ENCODE assay signal across 9 cellular contexts in the genomic region with DNA sequence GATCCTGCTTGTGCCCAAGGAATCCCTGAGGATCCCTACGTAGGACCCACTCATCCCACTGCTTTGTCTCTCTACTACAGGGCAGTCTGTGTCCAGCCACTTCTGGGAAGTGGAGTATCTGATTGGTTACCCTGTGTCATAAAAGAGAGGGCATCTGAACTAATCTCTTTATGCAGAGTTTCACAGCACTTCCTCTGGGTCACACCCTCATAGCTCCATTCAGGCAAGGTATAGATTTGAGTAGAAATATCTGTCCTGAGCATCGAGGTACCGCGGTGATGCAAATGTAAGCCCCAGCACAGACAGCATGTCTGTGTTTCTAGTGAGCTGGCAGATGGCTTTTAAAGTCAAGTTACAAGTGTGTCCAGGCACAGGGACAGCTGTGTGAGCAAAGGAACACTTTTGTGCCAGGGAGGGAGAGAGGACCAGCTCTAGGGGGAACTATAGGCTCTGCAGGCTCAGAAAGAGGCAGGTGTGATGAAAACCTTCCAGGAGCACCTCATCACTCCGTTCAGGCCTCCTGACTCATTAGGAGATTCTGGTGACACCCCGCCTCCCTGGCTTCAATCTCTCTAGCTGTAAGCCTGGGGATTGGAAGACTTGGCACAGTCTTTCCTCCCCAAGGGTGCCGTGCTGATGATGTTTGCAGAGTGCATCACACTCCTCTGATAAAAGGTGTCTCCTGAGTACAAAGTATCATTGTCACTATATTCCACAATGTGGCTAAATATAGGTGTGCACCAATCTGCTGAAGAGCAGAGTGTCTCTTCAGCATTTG.
DNase-seq lines count a peak whose midpoint lies in the region; ATAC-seq and TF ChIP-seq lines count a peak whose summit lies in the region.
"Had no signal": no experiment of that assay in that cellular context is flagged by ENCODE, and none has a peak within 500 bp of the region (broad histone marks: within the 10 kb centered on the region; RNA-seq: fewer than 3 reads in every experiment).

No MANE protein-coding gene starts in this region.

- H3K79me1 ChIP-seq in mesendoderm (ENCODE audit: low read length) = no peaks in the 10 kb centered on the region

- no peak overlapping the region for H4K8ac ChIP-seq in mesendoderm (ENCODE audit: low read depth, low read length)

- H2AK5ac ChIP-seq in mesendoderm (ENCODE audit: low read length) = no peak overlapping the region

- H2BK5ac ChIP-seq in mesendoderm (ENCODE audit: low read length) = no peak overlapping the region

- H3K56ac ChIP-seq in mesendoderm (ENCODE audit: low read length) = no peak overlapping the region

- no peaks in the 10 kb centered on the region for H3K9me3 Mint-ChIP-seq in activated CD8-positive, alpha-beta T cell treated with anti-CD3 and anti-CD28 coated beads for 36 hours

- TF ChIP-seq POLR2A in erythroblast (IDR thresholded peaks at IDR 0.05; ENCODE audit: low read length) = no peak

- H3K4me2 ChIP-seq in mesendoderm (ENCODE audit: low read length) = no peak overlapping the region

- H3K4me3 ChIP-seq in GM12865 (ENCODE audit: low read depth, low read length) (no peak overlapping the region), mesendoderm (ENCODE audit: low read length) (no peak overlapping the region)

- peaks cover 3% of the 10 kb centered on the region for H3K4me1 ChIP-seq in mesendoderm (ENCODE audit: control insufficient read depth, low read depth, low read length)

- no peak overlapping the region for H2BK15ac ChIP-seq in mesendoderm (replicated peaks; ENCODE audit: low read depth)

- no CpG with 5 or more reads among the region's 7 CpGs for WGBS in mesendoderm (ENCODE audit: extremely low coverage, insufficient coverage, low lambda C conversion rate)

- no peak overlapping the region for H3K23ac ChIP-seq in mesendoderm (ENCODE audit: low read length)

- H3K27ac Mint-ChIP-seq in activated CD8-positive, alpha-beta T cell treated with anti-CD3 and anti-CD28 coated beads for 36 hours = peak overlapping the region; percentile 65

- H3K36me3 ChIP-seq in mesendoderm (ENCODE audit: control insufficient read depth, insufficient read depth, low read length) = no peaks in the 10 kb centered on the region

- intact Hi-C loops in activated CD8-positive, alpha-beta T cell treated with anti-CD3 and anti-CD28 coated beads for 36 hours (cut with micrococcal nuclease) = loop anchor here (5.0 to 10.0 kb wide), 3 partner anchors 87 to 180 kb away; no protein-coding TSS in a partner anchor

- peak overlapping the region; percentile 1 for H4K5ac ChIP-seq in mesendoderm (ENCODE audit: low read length)

- no peak overlapping the region for H3K27ac ChIP-seq in mesendoderm (ENCODE audit: low read depth, low read length)

- no peaks in the 10 kb centered on the region for H3K27me3 ChIP-seq in mesendoderm (ENCODE audit: insufficient read depth, low read length, poor library complexity)

- H3K79me2 ChIP-seq in mesendoderm (ENCODE audit: control insufficient read depth, insufficient read depth, low read length) = no peaks in the 10 kb centered on the region

- H3K9ac ChIP-seq in mesendoderm (ENCODE audit: low read length) = no peak overlapping the region

- POLR2A ChIA-PET in activated CD8-positive, alpha-beta T cell treated with anti-CD3 and anti-CD28 coated beads for 36 hours (lab: Charles Lee) = interaction anchor here (0.6 to 1.4 kb wide), 6 partner anchors 10 to 209 kb away, joined by 3 to 4 read pairs (median 3); no protein-coding TSS in a partner anchor

- H3K4me1 Mint-ChIP-seq in activated CD8-positive, alpha-beta T cell treated with anti-CD3 and anti-CD28 coated beads for 36 hours (ENCODE audit: low read depth) = peaks cover 40% of the 10 kb centered on the region

- no peak overlapping the region for H3K18ac ChIP-seq in mesendoderm (ENCODE audit: low read length)

- no peaks in the 10 kb centered on the region for H3K27me3 Mint-ChIP-seq in activated CD8-positive, alpha-beta T cell treated with anti-CD3 and anti-CD28 coated beads for 36 hours

- H3K36me3 Mint-ChIP-seq in activated CD8-positive, alpha-beta T cell treated with anti-CD3 and anti-CD28 coated beads for 36 hours (ENCODE audit: low read depth) = no peaks in the 10 kb centered on the region

- no peak for ATAC-seq in activated CD8-positive, alpha-beta T cell treated with anti-CD3 and anti-CD28 coated beads for 36 hours

- no peak overlapping the region for H3K4me3 Mint-ChIP-seq in activated CD8-positive, alpha-beta T cell treated with anti-CD3 and anti-CD28 coated beads for 36 hours

- no peak overlapping the region for H3K4ac ChIP-seq in mesendoderm (ENCODE audit: low read depth, low read length)

- H2BK120ac ChIP-seq in mesendoderm (ENCODE audit: low read depth, low read length) = no peak overlapping the region

- CTCF ChIA-PET in activated CD8-positive, alpha-beta T cell treated with anti-CD3 and anti-CD28 coated beads for 36 hours (lab: Charles Lee) = interaction anchor here (0.7 to 7.4 kb wide), 8 partner anchors 8 to 227 kb away, joined by 3 to 69 read pairs (median 6); no protein-coding TSS in a partner anchor

- no peak for TF ChIP-seq CTCF in GM12865 (IDR thresholded peaks at IDR 0.05; ENCODE audit: insufficient read depth, low read depth, low read length, missing control alignments)
- TF ChIP-seq CTCF in activated CD8-positive, alpha-beta T cell treated with anti-CD3 and anti-CD28 coated beads for 36 hours (IDR thresholded peaks at IDR 0.05) = no peak

- DNase-seq in NCI-H510A treated with DMSO at 0.1 percent for 48 hours (lab: John Stamatoyannopoulos, UW) = peak; percentile 22
- DNase-seq in NCI-H510A (lab: John Stamatoyannopoulos, UW) = no peak
- peak; percentile 39 for DNase-seq in GM12865 (ENCODE audit: low read depth)
- DNase-seq in activated CD8-positive, alpha-beta T cell treated with anti-CD3 and anti-CD28 coated beads for 36 hours = peak; percentile 43
- DNase-seq in mesendoderm = no peak
- DNase-seq in HUDEP-2 (lab: John Stamatoyannopoulos, UW; ENCODE audit: unreplicated experiment in 76 of 76) = no peak
- DNase-seq in erythroblast (lab: John Stamatoyannopoulos, UW) = no peak
- no peak for DNase-seq in HCEC 1CT
- DNase-seq: IMR-90 had no signal

Comparison
In these comparisons a context has a peak if more than half of its experiments do, and no peak if none do; other contexts are left out.
1. DNase-seq: peak in NCI-H510A treated with DMSO at 0.1 percent for 48 hours (single experiment), GM12865 (single experiment) and activated CD8-positive, alpha-beta T cell treated with anti-CD3 and anti-CD28 coated beads for 36 hours (single experiment); none in NCI-H510A (single experiment), mesendoderm (single experiment), HUDEP-2 (0 of 76), erythroblast (0 of 2) and HCEC 1CT (single experiment).